In genomic region chr19:46112527-46112926, GRCh38 we compare ENCODE assay signal across 39 cellular contexts. TPM values are rescaled to one million over a fixed set of nuclear protein-coding genes. Genes with fewer than 3 reads are reported as not detected.
"Had no signal": no experiment of that assay in that cellular context is flagged by ENCODE, and none has a peak within 500 bp of the region (broad histone marks: within the 10 kb centered on the region; RNA-seq: fewer than 3 reads in every experiment).

No MANE protein-coding gene starts in this region.

- H3K4me3 ChIP-seq: adrenal gland, body of pancreas, breast epithelium had no signal

- H3K27ac Mint-ChIP-seq: activated B cell treated with CpG ODN at 0.5 μM for 24 hours; activated CD4-positive, alpha-beta memory T cell treated with anti-CD3 and anti-CD28 coated beads for 36 hours; activated CD4-positive, alpha-beta T cell treated with anti-CD3 and anti-CD28 coated beads, Interleukin-2, amount 10 ng/mL, durations not matched to agents 24 days and 14 days; activated CD8-positive, alpha-beta T cell treated with anti-CD3 and anti-CD28 coated beads for 36 hours; activated naive CD4-positive, alpha-beta T cell treated with anti-CD3 and anti-CD28 coated beads for 36 hours; activated naive CD4-positive, alpha-beta T cell treated with anti-CD3 and anti-CD28 coated beads, Interleukin-2, amount 50 U/mL, for 72 hours; activated naive CD8-positive, alpha-beta T cell treated with anti-CD3 and anti-CD28 coated beads for 36 hours; activated T-cell treated with anti-CD3 and anti-CD28 coated beads, Interleukin-2, amount 50 U/mL, for 72 hours; activated T-helper 1 cell treated with anti-CD3 and anti-CD28 coated beads, Interleukin-12 subunit alpha, Interleukin-12 subunit beta, Interleukin-2, Interleukin-4 antibody, amounts not matched to agents 30 ng/mL and 10 ng/mL and 1 ng/mL, durations not matched to agents 14 hours and 24 hours and 36 hours; activated T-helper 17 cell treated with anti-CD3 and anti-CD28 coated beads, Interleukin-2, amount 50 U/mL, for 72 hours; T-helper 1 cell treated with Interleukin-12 subunit alpha and Interleukin-12 subunit beta and Interleukin-4 antibody, amounts not matched to agents 30 μg/mL and 1 μg/mL, for 36 hours; T-helper 2 cell treated with Interferon-gamma antibody and Interleukin-4, amounts not matched to agents 5 μg/mL and 100 μg/mL, for 36 hours had no signal

- DNase-seq: activated B cell treated with CpG ODN at 0.5 μM for 24 hours; activated CD4-positive, alpha-beta memory T cell treated with anti-CD3 and anti-CD28 coated beads for 36 hours; activated CD4-positive, alpha-beta T cell treated with anti-CD3 and anti-CD28 coated beads for 4 hours; activated CD4-positive, alpha-beta T cell treated with anti-CD3 and anti-CD28 coated beads, Interleukin-2, amount 10 ng/mL, durations not matched to agents 24 days and 14 days; activated CD4-positive, alpha-beta T cell treated with anti-CD3 and anti-CD28 coated beads, Interleukin-2, amount 50 U/mL, for 1 hour; activated CD4-positive, alpha-beta T cell treated with anti-CD3 and anti-CD28 coated beads, Interleukin-2, amount 50 U/mL, for 4 hours; activated CD4-positive, CD25-positive, alpha-beta regulatory T cell treated with anti-CD3 and anti-CD28 coated beads, Interleukin-2, amount 50 U/mL, for 72 hours; activated CD8-positive, alpha-beta memory T cell treated with anti-CD3 and anti-CD28 coated beads, Interleukin-2, amount 50 U/mL, for 4 hours; activated CD8-positive, alpha-beta T cell treated with anti-CD3 and anti-CD28 coated beads for 36 hours; activated effector memory CD4-positive, alpha-beta T cell treated with anti-CD3 and anti-CD28 coated beads, Interleukin-2, amount 50 U/mL, for 16 hours; activated gamma-delta T cell treated with Interleukin-2 at 50 U/mL for 16 hours; activated naive CD4-positive, alpha-beta T cell; activated naive CD4-positive, alpha-beta T cell treated with anti-CD3 and anti-CD28 coated beads for 36 hours; activated naive CD4-positive, alpha-beta T cell treated with anti-CD3 and anti-CD28 coated beads, Interleukin-2, amount 50 U/mL, for 16 hours; activated naive CD8-positive, alpha-beta T cell treated with anti-CD3 and anti-CD28 coated beads for 36 hours; activated T-cell treated with anti-CD3 and anti-CD28 coated beads for 4 hours; activated T-cell treated with anti-CD3 and anti-CD28 coated beads, Interleukin-2, amount 50 U/mL, for 1 hour; activated T-cell treated with anti-CD3 and anti-CD28 coated beads, Interleukin-2, amount 50 U/mL, for 4 hours; activated T-cell treated with anti-CD3 and anti-CD28 coated beads, Interleukin-2, amount 50 U/mL, for 72 hours; adrenal gland; amniotic stem cell; aorta; body of pancreas; brain microvascular endothelial cell; central memory CD4-positive, alpha-beta T cell; T-helper 1 cell; T-helper 2 cell; T-helper 9 cell had no signal

- H3K27me3 ChIP-seq: body of pancreas, breast epithelium had no signal

- H3K4me3 Mint-ChIP-seq: activated B cell treated with CpG ODN at 0.5 μM for 24 hours; activated CD4-positive, alpha-beta memory T cell treated with anti-CD3 and anti-CD28 coated beads for 36 hours; activated CD4-positive, alpha-beta T cell treated with anti-CD3 and anti-CD28 coated beads, Interleukin-2, amount 10 ng/mL, durations not matched to agents 24 days and 14 days; activated CD8-positive, alpha-beta T cell treated with anti-CD3 and anti-CD28 coated beads for 36 hours; activated naive CD4-positive, alpha-beta T cell treated with anti-CD3 and anti-CD28 coated beads for 36 hours; activated naive CD8-positive, alpha-beta T cell treated with anti-CD3 and anti-CD28 coated beads for 36 hours; activated T-cell treated with anti-CD3 and anti-CD28 coated beads, Interleukin-2, amount 50 U/mL, for 4 hours; activated T-cell treated with anti-CD3 and anti-CD28 coated beads, Interleukin-2, amount 50 U/mL, for 72 hours; activated T-helper 1 cell treated with anti-CD3 and anti-CD28 coated beads, Interleukin-12 subunit alpha, Interleukin-12 subunit beta, Interleukin-2, Interleukin-4 antibody, amounts not matched to agents 30 ng/mL and 10 ng/mL and 1 ng/mL, durations not matched to agents 14 hours and 24 hours and 36 hours; activated T-helper 17 cell treated with anti-CD3 and anti-CD28 coated beads, Interleukin-2, amount 50 U/mL, for 72 hours; T-helper 1 cell treated with Interleukin-12 subunit alpha and Interleukin-12 subunit beta and Interleukin-4 antibody, amounts not matched to agents 30 μg/mL and 1 μg/mL, for 36 hours; T-helper 2 cell treated with Interferon-gamma antibody and Interleukin-4, amounts not matched to agents 5 μg/mL and 100 μg/mL, for 36 hours had no signal

- H3K9me3 Mint-ChIP-seq: activated CD4-positive, alpha-beta memory T cell treated with anti-CD3 and anti-CD28 coated beads for 36 hours; activated CD4-positive, alpha-beta T cell treated with anti-CD3 and anti-CD28 coated beads, Interleukin-2, amount 10 ng/mL, durations not matched to agents 24 days and 14 days; activated naive CD4-positive, alpha-beta T cell treated with anti-CD3 and anti-CD28 coated beads for 36 hours; activated naive CD4-positive, alpha-beta T cell treated with anti-CD3 and anti-CD28 coated beads, Interleukin-2, amount 50 U/mL, for 72 hours; activated T-cell treated with anti-CD3 and anti-CD28 coated beads, Interleukin-2, amount 50 U/mL, for 4 hours; activated T-helper 1 cell treated with anti-CD3 and anti-CD28 coated beads, Interleukin-12 subunit alpha, Interleukin-12 subunit beta, Interleukin-2, Interleukin-4 antibody, amounts not matched to agents 30 ng/mL and 10 ng/mL and 1 ng/mL, durations not matched to agents 14 hours and 24 hours and 36 hours; activated T-helper 17 cell treated with anti-CD3 and anti-CD28 coated beads, Interleukin-2, amount 50 U/mL, for 72 hours; T-helper 1 cell treated with Interleukin-12 subunit alpha and Interleukin-12 subunit beta and Interleukin-4 antibody, amounts not matched to agents 30 μg/mL and 1 μg/mL, for 36 hours; T-helper 2 cell treated with Interferon-gamma antibody and Interleukin-4, amounts not matched to agents 5 μg/mL and 100 μg/mL, for 36 hours had no signal

- H3K36me3 Mint-ChIP-seq: activated CD4-positive, alpha-beta memory T cell treated with anti-CD3 and anti-CD28 coated beads for 36 hours; activated naive CD4-positive, alpha-beta T cell treated with anti-CD3 and anti-CD28 coated beads, Interleukin-2, amount 50 U/mL, for 72 hours; activated naive CD8-positive, alpha-beta T cell treated with anti-CD3 and anti-CD28 coated beads for 36 hours had no signal

- H3K27ac ChIP-seq: adrenal gland, body of pancreas, brain microvascular endothelial cell, breast epithelium, VCaP had no signal

- H3K4me1 Mint-ChIP-seq: activated B cell treated with CpG ODN at 0.5 μM for 24 hours had no signal

- H3K9me3 ChIP-seq: adrenal gland, body of pancreas, breast epithelium had no signal

- H3K4me1 ChIP-seq: adrenal gland had no signal

- H3K36me3 ChIP-seq: adrenal gland, brain microvascular endothelial cell, breast epithelium had no signal

- FAIRE-seq: astrocyte, TTC549 had no signal

RNA-seq across cellular contexts. Expression of gene IGFL3, which starts 12.0 kb away (rescaled TPM):
- total RNA-seq: activated B cell treated with CpG ODN at 0.5 μM for 24 hours; activated CD4-positive, alpha-beta memory T cell treated with anti-CD3 and anti-CD28 coated beads for 36 hours; activated CD4-positive, alpha-beta T cell treated with anti-CD3 and anti-CD28 coated beads, Interleukin-2, amount 10 ng/mL, durations not matched to agents 24 days and 14 days; activated CD8-positive, alpha-beta memory T cell treated with anti-CD3 and anti-CD28 coated beads for 36 hours; activated CD8-positive, alpha-beta T cell treated with anti-CD3 and anti-CD28 coated beads for 36 hours; activated naive CD4-positive, alpha-beta T cell treated with anti-CD3 and anti-CD28 coated beads for 36 hours; activated naive CD4-positive, alpha-beta T cell treated with anti-CD3 and anti-CD28 coated beads, Interleukin-2, amount 50 U/mL, for 72 hours; activated naive CD8-positive, alpha-beta T cell treated with anti-CD3 and anti-CD28 coated beads for 36 hours; activated T-cell treated with anti-CD3 and anti-CD28 coated beads, Interleukin-2, amount 50 U/mL, for 4 hours; activated T-cell treated with anti-CD3 and anti-CD28 coated beads, Interleukin-2, amount 50 U/mL, for 72 hours; activated T-helper 1 cell treated with anti-CD3 and anti-CD28 coated beads, Interleukin-12 subunit alpha, Interleukin-12 subunit beta, Interleukin-2, Interleukin-4 antibody, amounts not matched to agents 30 ng/mL and 10 ng/mL and 1 ng/mL, durations not matched to agents 14 hours and 24 hours and 36 hours; activated T-helper 17 cell treated with anti-CD3 and anti-CD28 coated beads, Interleukin-2, amount 50 U/mL, for 72 hours; adrenal gland; aorta; body of pancreas; breast epithelium; cardiac septum had no signal
- polyA plus RNA-seq: adrenal gland, aorta had no signal

RNA-seq across cellular contexts. Expression of gene IGFL2, which starts 35.5 kb away (rescaled TPM):
- total RNA-seq: activated B cell treated with CpG ODN at 0.5 μM for 24 hours; activated CD4-positive, alpha-beta memory T cell treated with anti-CD3 and anti-CD28 coated beads for 36 hours; activated CD8-positive, alpha-beta memory T cell treated with anti-CD3 and anti-CD28 coated beads for 36 hours; activated CD8-positive, alpha-beta T cell treated with anti-CD3 and anti-CD28 coated beads for 36 hours; activated naive CD4-positive, alpha-beta T cell treated with anti-CD3 and anti-CD28 coated beads for 36 hours; activated naive CD8-positive, alpha-beta T cell treated with anti-CD3 and anti-CD28 coated beads for 36 hours; activated T-cell treated with anti-CD3 and anti-CD28 coated beads, Interleukin-2, amount 50 U/mL, for 4 hours; activated T-cell treated with anti-CD3 and anti-CD28 coated beads, Interleukin-2, amount 50 U/mL, for 72 hours; activated T-helper 17 cell treated with anti-CD3 and anti-CD28 coated beads, Interleukin-2, amount 50 U/mL, for 72 hours; adrenal gland; body of pancreas; breast epithelium; cardiac septum had no signal
- polyA plus RNA-seq: adrenal gland, aorta had no signal
